6 cellular contexts compared by ENCODE assay signal in genomic region chr10:30411263-30411662, GRCh38.
"Had no signal": no experiment of that assay in that cellular context is flagged by ENCODE, and none has a peak within 500 bp of the region (broad histone marks: within the 10 kb centered on the region; RNA-seq: fewer than 3 reads in every experiment).

No MANE protein-coding gene starts in this region.

- DNase-seq: GDM1, GF-D8 had no signal

- FAIRE-seq: G401.6, GM12891, GM12892, GM18507 had no signal
